Comparison of ENCODE assay signal across 8 cellular contexts in the genomic region with DNA sequence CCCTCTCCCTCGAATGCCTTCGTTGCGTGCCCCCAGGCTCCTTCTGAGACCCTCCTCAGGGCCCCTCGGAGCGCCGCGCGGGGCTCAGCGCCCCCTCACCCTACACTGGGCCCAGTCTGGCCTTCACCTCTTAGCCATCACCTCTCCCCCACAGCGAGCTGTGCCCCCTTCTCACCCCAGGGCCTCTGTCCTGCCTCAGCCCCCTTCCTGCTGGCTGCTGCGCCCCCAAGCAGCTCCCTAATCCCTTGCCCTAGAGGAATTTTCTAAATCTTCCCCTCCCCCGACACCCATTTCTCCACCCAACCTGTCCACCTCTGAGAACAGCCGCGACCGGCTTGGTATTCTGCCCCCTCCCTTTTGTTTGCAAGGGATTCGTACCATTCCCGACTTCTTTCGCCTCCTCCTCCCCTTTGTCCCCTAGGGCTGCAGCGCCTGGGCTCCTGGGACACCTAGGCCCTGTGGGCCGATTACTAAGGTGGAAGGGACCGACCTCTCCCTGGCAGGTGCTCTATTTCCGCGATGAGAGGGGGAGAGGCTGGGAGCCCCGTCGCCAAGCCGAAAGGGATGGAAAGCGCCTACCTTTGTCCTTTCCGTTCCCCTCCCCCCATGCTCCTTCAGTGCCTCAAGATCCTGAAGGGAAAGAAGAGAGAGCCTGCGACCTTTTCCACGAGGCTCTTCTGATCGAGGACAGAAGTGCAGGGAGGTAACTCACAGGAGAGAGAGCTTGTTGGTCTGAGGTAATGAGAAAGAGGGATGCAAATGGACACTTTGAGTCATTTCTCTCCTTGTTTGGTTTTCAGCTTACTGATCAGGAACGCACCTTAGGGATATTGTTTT. TPM values are rescaled to one million over a fixed set of nuclear protein-coding genes. Genes with fewer than 3 reads are reported as not detected.
DNase-seq lines count a peak whose midpoint lies in the region; ATAC-seq, FAIRE-seq and TF ChIP-seq lines count a peak whose summit lies in the region.

No MANE protein-coding gene starts in this region.

- H2BK12ac ChIP-seq in H1 (ENCODE audit: low read depth, low read length) = no peak overlapping the region

- POLR2A ChIA-PET in activated CD4-positive, alpha-beta T cell treated with anti-CD3 and anti-CD28 coated beads for 36 hours (lab: Charles Lee) = interaction anchor here (0.9 to 1.0 kb wide), 2 partner anchors 50 to 1627 kb away, joined by 4 to 6 read pairs; a partner anchor contains a TSS
- POLR2A ChIA-PET in H1 (lab: Charles Lee; ENCODE audit: partially characterized antibody) = interaction anchor here (0.9 to 4.3 kb wide), 11 partner anchors 11 to 50 kb away, joined by 3 to 29 read pairs (median 5); no protein-coding TSS in a partner anchor

- no peaks in the 10 kb centered on the region for H3K27me3 Mint-ChIP-seq in activated CD4-positive, alpha-beta T cell treated with anti-CD3 and anti-CD28 coated beads for 36 hours
- H3K27me3 Mint-ChIP-seq in neural progenitor cell (ENCODE audit: insufficient read depth, low read depth) = peaks cover 4% of the 10 kb centered on the region

- intact Hi-C loops in activated CD4-positive, alpha-beta T cell treated with anti-CD3 and anti-CD28 coated beads for 36 hours (cut with DNase I, micrococcal nuclease) = loop anchor here (1.0 to 10.0 kb wide), 7 partner anchors 49 to 799 kb away; a partner anchor contains a TSS

- no peaks in the 10 kb centered on the region; the same call in 1 of the 2 replicates for H3K79me1 ChIP-seq in H1 (ENCODE audit: low read depth, low read length)

- H3K4me1 Mint-ChIP-seq in activated CD4-positive, alpha-beta T cell treated with anti-CD3 and anti-CD28 coated beads for 36 hours = peaks cover 26% of the 10 kb centered on the region
- peaks cover 29% of the 10 kb centered on the region for H3K4me1 Mint-ChIP-seq in neural progenitor cell

- H3K4me3 ChIP-seq in H1 (ENCODE audit: extremely low read depth in 1 of 4, insufficient read depth in 2 of 4, low read depth in 3 of 4, low read length in 4 of 4) = peak overlapping the region; percentile 66 to 94 (median 84)
- peak overlapping the region; percentile 85 for H3K4me3 ChIP-seq in neural progenitor cell

- peak overlapping the region; percentile 87 for H3K27ac Mint-ChIP-seq in activated CD4-positive, alpha-beta T cell treated with anti-CD3 and anti-CD28 coated beads for 36 hours
- H3K27ac Mint-ChIP-seq in neural progenitor cell = peak overlapping the region; percentile 97

- ATAC-seq in activated CD4-positive, alpha-beta T cell treated with anti-CD3 and anti-CD28 coated beads for 36 hours = peak; percentile 9
- no peak for ATAC-seq in HG02798 (IDR thresholded peaks at IDR 0.05; ENCODE audit: poor library complexity, unreplicated experiment)

- peaks cover 3% of the 10 kb centered on the region for H3F3A ChIP-seq in neural progenitor cell (ENCODE audit: low read depth)

- no peaks in the 10 kb centered on the region for H3K9me3 Mint-ChIP-seq in activated CD4-positive, alpha-beta T cell treated with anti-CD3 and anti-CD28 coated beads for 36 hours (ENCODE audit: low read depth)
- peaks cover 9% of the 10 kb centered on the region for H3K9me3 Mint-ChIP-seq in neural progenitor cell

- peak overlapping the region; percentile 78 for H3K4ac ChIP-seq in H1 (replicated peaks; ENCODE audit: insufficient read length, low read depth, low read length)

- peak overlapping the region; percentile 90; the same call in 1 of the 2 replicates for H4K8ac ChIP-seq in H1 (ENCODE audit: extremely low read depth, insufficient read depth, low read length)

- peaks cover 8% of the 10 kb centered on the region for H3K23me2 ChIP-seq in H1 (ENCODE audit: low read depth, low read length)

- H2AK5ac ChIP-seq in H1 (ENCODE audit: low read depth, low read length) = no peak overlapping the region

- TF ChIP-seq RAD21 in H1 (IDR thresholded peaks at IDR 0.05 in 1 of 2, conservative IDR thresholded peaks at IDR 0.05 in 1 of 2; ENCODE audit: low read depth in 2 of 2, low read length in 2 of 2) = no peak

- no peak overlapping the region for H3K14ac ChIP-seq in H1 (ENCODE audit: insufficient read length)

- CTCF ChIA-PET in activated CD4-positive, alpha-beta T cell treated with anti-CD3 and anti-CD28 coated beads for 36 hours (lab: Charles Lee) = interaction anchor here (0.6 to 0.8 kb wide), 2 partner anchors 20 to 52 kb away, joined by 3 to 4 read pairs; no protein-coding TSS in a partner anchor
- CTCF ChIA-PET in H1 (lab: Charles Lee; ENCODE audit: partially characterized antibody) = interaction anchor here (0.8 to 1.0 kb wide), 2 partner anchors 25 to 99 kb away, joined by 3 read pairs; no protein-coding TSS in a partner anchor

- H3K23ac ChIP-seq in H1 (ENCODE audit: insufficient read length) = no peak overlapping the region

- 2% methylated on average over 12 of the region's 32 CpGs; no CpG with 5 or more reads in 1 of the 2 experiments for WGBS in H1 (ENCODE audit: extremely low coverage in 1 of 2, insufficient coverage in 1 of 2, insufficient read length in 1 of 2, insufficient replicate concordance in 2 of 2, low coverage in 1 of 2, low lambda C conversion rate in 2 of 2, missing lambda C conversion rate in 1 of 2), 2 experiments

- H4K91ac ChIP-seq in H1 (replicated peaks; ENCODE audit: insufficient read length, low read length) = peak overlapping the region; percentile 88

- H3K9ac ChIP-seq in H1 (replicated peaks in 1 of 4; ENCODE audit: extremely low read depth in 1 of 4, low read depth in 3 of 4, low read length in 3 of 4) (peak overlapping the region; percentile 60 to 92 (median 86)), neural progenitor cell (peak overlapping the region; percentile 60)

- H3K4me2 ChIP-seq in H1 (ENCODE audit: insufficient read depth in 1 of 2, low read depth in 2 of 2, low read length in 2 of 2) (peak overlapping the region; percentile 70 to 87), neural progenitor cell (peak overlapping the region; percentile 81)

- H3K56ac ChIP-seq in H1 (replicated peaks; ENCODE audit: insufficient read length, low read depth, low read length) = peak overlapping the region; percentile 82

- no peak overlapping the region for H2BK15ac ChIP-seq in H1 (ENCODE audit: low read length)

- H2BK20ac ChIP-seq in H1 (ENCODE audit: low read length) = no peak overlapping the region

- H3K27me3 ChIP-seq in H1 (replicated peaks in 1 of 4; ENCODE audit: control insufficient read depth in 3 of 4, extremely low read depth in 1 of 4, insufficient read depth in 3 of 4, low read length in 3 of 4) (no peaks in the 10 kb centered on the region), neural progenitor cell (no peaks in the 10 kb centered on the region)

- peak overlapping the region; percentile 76 for H4K5ac ChIP-seq in H1 (ENCODE audit: insufficient read length, low read depth, low read length)

- TF ChIP-seq POLR2A in H1 (IDR thresholded peaks at IDR 0.05; ENCODE audit: control extremely low read depth in 1 of 2, low read depth in 2 of 2, low read length in 2 of 2) = no peak

- peak overlapping the region; percentile 60 for H3K18ac ChIP-seq in H1 (ENCODE audit: extremely low read depth, low read length)

- peaks cover 0 to 6% of the 10 kb centered on the region in 2 experiments for H4K20me1 ChIP-seq in H1 (replicated peaks in 1 of 2; ENCODE audit: control insufficient read depth in 1 of 2, insufficient read depth in 2 of 2, low read length in 2 of 2)
- H4K20me1 ChIP-seq in neural progenitor cell (ENCODE audit: low read depth) = peaks cover 42% of the 10 kb centered on the region

- H3K36me3 Mint-ChIP-seq in activated CD4-positive, alpha-beta T cell treated with anti-CD3 and anti-CD28 coated beads for 36 hours (ENCODE audit: low read depth) = peaks cover 3% of the 10 kb centered on the region
- peaks cover 14% of the 10 kb centered on the region for H3K36me3 Mint-ChIP-seq in neural progenitor cell

- no peak overlapping the region for H2AFZ ChIP-seq in H1 (ENCODE audit: low read length)
- no peak overlapping the region for H2AFZ ChIP-seq in neural progenitor cell (replicated peaks)

- TF ChIP-seq EP300 in H1 (IDR thresholded peaks at IDR 0.05; ENCODE audit: borderline replicate concordance in 1 of 2, low read depth in 2 of 2, low read length in 2 of 2) = no peak

- H3K4me1 ChIP-seq in H1 (replicated peaks in 1 of 4; ENCODE audit: control insufficient read depth in 3 of 4, insufficient read depth in 4 of 4, low read length in 3 of 4) = peaks cover 0 to 17% (median 5%) of the 10 kb centered on the region in 4 experiments; a peak in 6 of 7 replicates
- no peaks in the 10 kb centered on the region for H3K4me1 ChIP-seq in neural progenitor cell

- TF ChIP-seq CTCF in H1 (IDR thresholded peaks at IDR 0.05; ENCODE audit: control extremely low read depth in 1 of 3, insufficient read depth in 1 of 3, low read depth in 1 of 3, low read length in 3 of 3) = no peak
- no peak for TF ChIP-seq CTCF in neural progenitor cell (IDR thresholded peaks at IDR 0.05)

- peak overlapping the region; percentile 80 for H3K4me3 Mint-ChIP-seq in activated CD4-positive, alpha-beta T cell treated with anti-CD3 and anti-CD28 coated beads for 36 hours
- peak overlapping the region; percentile 85 for H3K4me3 Mint-ChIP-seq in neural progenitor cell

- peak overlapping the region; percentile 87 for H2BK120ac ChIP-seq in H1 (replicated peaks; ENCODE audit: low read depth, low read length)

- H3K36me3 ChIP-seq in H1 (ENCODE audit: control insufficient read depth in 2 of 4, insufficient read depth in 4 of 4, low read length in 3 of 4) (peaks cover 0 to 20% (median 3%) of the 10 kb centered on the region in 4 experiments; a peak in 5 of 8 replicates), neural progenitor cell (peaks cover 9% of the 10 kb centered on the region)

- peak overlapping the region; percentile 81 for H2BK5ac ChIP-seq in H1 (ENCODE audit: low read depth, low read length)

- no peak for DNase-seq in activated CD4-positive, alpha-beta T cell treated with anti-CD3 and anti-CD28 coated beads for 36 hours
- no peak for DNase-seq in activated CD4-positive, alpha-beta T cell treated with anti-CD3 and anti-CD28 coated beads for 48 hours
- DNase-seq in NCI-H748 treated with DMSO at 0.1 percent for 48 hours (lab: John Stamatoyannopoulos, UW) = peak; percentile 3
- DNase-seq in H1 (ENCODE audit: low read depth in 1 of 2, low spot score in 2 of 2) = peak in 1 of 2 experiments; percentile 47
- peak; percentile 60 for DNase-seq in neural progenitor cell (ENCODE audit: low spot score)
- DNase-seq in urothelium cell line (ENCODE audit: low spot score) = no peak
- no peak for DNase-seq in activated gamma-delta T cell treated with Interleukin-2 at 50 U/mL for 16 hours

- H3K9me3 ChIP-seq in H1 (ENCODE audit: insufficient read depth in 2 of 2, low read depth in 1 of 2, low read length in 1 of 2) = no peaks in the 10 kb centered on the region
- H3K9me3 ChIP-seq in neural progenitor cell (ENCODE audit: low read depth) = no peaks in the 10 kb centered on the region

- peak; percentile 90 for FAIRE-seq in H1 (lab: Jason Lieb, UNC)
- no peak for FAIRE-seq in urothelium cell line (lab: Jason Lieb, UNC)

- H3K27ac ChIP-seq in H1 (ENCODE audit: low read depth, low read length) = peak overlapping the region; percentile 93
- peak overlapping the region; percentile 84 for H3K27ac ChIP-seq in neural progenitor cell

- H3K79me2 ChIP-seq in H1 (ENCODE audit: control insufficient read depth in 1 of 2, insufficient read depth in 2 of 2, low read length in 2 of 2) (peaks cover 14 to 51% of the 10 kb centered on the region in 2 experiments), neural progenitor cell (ENCODE audit: low read depth) (peaks cover 57% of the 10 kb centered on the region)

RNA-seq across cellular contexts. Expression of a gene that starts 10.9 kb away (rescaled TPM):
- 10 to 100 TPM; 18.4 to 27.8 TPM for total RNA-seq in activated CD4-positive, alpha-beta T cell treated with anti-CD3 and anti-CD28 coated beads for 36 hours
- 57.1 and 63.8 TPM in 2 replicates for total RNA-seq in H1 (2021; fragmentation: NEBNext Ultra II Directional; extraction: Animal tissue kit (Norgen Biotek cat#: 25700))
- polyA plus RNA-seq in H1 (2011; rRNA removed) = 22.4 and 29.2 TPM in 2 replicates
- polyA plus RNA-seq in H1 (2011; cell fraction: cytosol; rRNA removed) = 33.4 TPM
- polyA plus RNA-seq in H1 (2011; cell fraction: nucleus; rRNA removed) = 27.1 TPM
- polyA plus RNA-seq in H1 (2012, experiment 1 of 2) = 35.3 to 48.6 TPM (median 37.3 TPM) in 4 replicates
- polyA plus RNA-seq in H1 (2012, experiment 2 of 2) = 11.5 TPM
- 32.3 TPM for polyA plus RNA-seq in H1 (2013, experiment 1 of 2)
- 36.5 TPM for polyA plus RNA-seq in H1 (2013, experiment 2 of 2)
- 60.1 and 65.3 TPM in 2 replicates for polyA minus RNA-seq in H1 (2011; rRNA and poly(A)+ RNA removed)
- polyA minus RNA-seq in H1 (2011; cell fraction: cytosol; rRNA and poly(A)+ RNA removed) = 35.3 TPM
- 28.0 TPM for polyA minus RNA-seq in H1 (2011; cell fraction: nucleus; rRNA and poly(A)+ RNA removed)
- total RNA-seq in neural progenitor cell (ENCODE audit: low replicate concordance) = 68.0 and 90.5 TPM in 2 replicates

RNA-seq across cellular contexts. Expression of a gene that starts 32.5 kb away (rescaled TPM):
- total RNA-seq in activated CD4-positive, alpha-beta T cell treated with anti-CD3 and anti-CD28 coated beads for 36 hours = under 1 TPM in 1 of 2 experiments, not detected in 1; 0.11 TPM
- total RNA-seq in H1 (2021; fragmentation: NEBNext Ultra II Directional; extraction: Animal tissue kit (Norgen Biotek cat#: 25700)) = 25.6 and 27.6 TPM in 2 replicates
- polyA plus RNA-seq in H1 (2011; rRNA removed) = 68.3 and 75.5 TPM in 2 replicates
- 65.1 TPM for polyA plus RNA-seq in H1 (2011; cell fraction: cytosol; rRNA removed)
- 110 TPM for polyA plus RNA-seq in H1 (2011; cell fraction: nucleus; rRNA removed)
- 36.7 to 48.2 TPM (median 43.9 TPM) in 4 replicates for polyA plus RNA-seq in H1 (2012, experiment 1 of 2)
- 44.3 TPM for polyA plus RNA-seq in H1 (2012, experiment 2 of 2)
- 24.1 TPM for polyA plus RNA-seq in H1 (2013, experiment 1 of 2)
- 20.7 TPM for polyA plus RNA-seq in H1 (2013, experiment 2 of 2)
- 75.6 and 86.0 TPM in 2 replicates for polyA minus RNA-seq in H1 (2011; rRNA and poly(A)+ RNA removed)
- 23.3 TPM for polyA minus RNA-seq in H1 (2011; cell fraction: cytosol; rRNA and poly(A)+ RNA removed)
- 30.4 TPM for polyA minus RNA-seq in H1 (2011; cell fraction: nucleus; rRNA and poly(A)+ RNA removed)
- 1.3 and 3.7 TPM in 2 replicates for total RNA-seq in neural progenitor cell (ENCODE audit: low replicate concordance)

Comparison
In these comparisons a context has a peak if more than half of its experiments do, and no peak if none do; other contexts are left out.
1. DNase-seq: peak in NCI-H748 treated with DMSO at 0.1 percent for 48 hours (single experiment) and neural progenitor cell (single experiment); none in activated CD4-positive, alpha-beta T cell treated with anti-CD3 and anti-CD28 coated beads for 36 hours (single experiment), activated CD4-positive, alpha-beta T cell treated with anti-CD3 and anti-CD28 coated beads for 48 hours (single experiment), urothelium cell line (single experiment) and activated gamma-delta T cell treated with Interleukin-2 at 50 U/mL for 16 hours (single experiment).